In genomic region chr19:37507167-37507464, GRCh38 we compare ENCODE assay signal across 9 cellular contexts. TPM values are rescaled to one million over a fixed set of nuclear protein-coding genes. Genes with fewer than 3 reads are reported as not detected.
DNase-seq lines count a peak whose midpoint lies in the region; ATAC-seq and TF ChIP-seq lines count a peak whose summit lies in the region.
"Had no signal": no experiment of that assay in that cellular context is flagged by ENCODE, and none has a peak within 500 bp of the region (broad histone marks: within the 10 kb centered on the region; RNA-seq: fewer than 3 reads in every experiment).

No MANE protein-coding gene starts in this region.

- H3K4me1 ChIP-seq in cardiac muscle cell (ENCODE audit: low read depth), result peaks cover 6% of the 10 kb centered on the region
- peaks cover 0 to 16% of the 10 kb centered on the region in 2 donors for H3K4me1 ChIP-seq in duodenal mucosa (ENCODE audit: control insufficient read depth in 1 of 2, insufficient read depth in 2 of 2, low read length in 2 of 2)
- H3K4me1 ChIP-seq in mucosa of rectum (ENCODE audit: control insufficient read depth in 2 of 2, insufficient read depth in 2 of 2, low read length in 2 of 2), result peaks cover 9 to 12% of the 10 kb centered on the region in 2 donors
- no peaks in the 10 kb centered on the region for H3K4me1 ChIP-seq in urinary bladder (ENCODE audit: insufficient read depth)

- no peaks in the 10 kb centered on the region for H3K27me3 ChIP-seq in cardiac muscle cell
- H3K27me3 ChIP-seq in duodenal mucosa (ENCODE audit: control insufficient read depth in 1 of 2, insufficient read depth in 2 of 2, low read length in 2 of 2), result no peaks in the 10 kb centered on the region
- no peaks in the 10 kb centered on the region for H3K27me3 ChIP-seq in mucosa of rectum (ENCODE audit: control insufficient read depth in 2 of 2, insufficient read depth in 2 of 2, low read length in 2 of 2)

- DNase-seq in cardiac muscle cell (ENCODE audit: low read depth in 1 of 2, low spot score in 1 of 2) (no peak), cardiac septum (ENCODE audit: low spot score) (no peak), COR-L47 (lab: John Stamatoyannopoulos, UW) (no peak), NCI-H2081 treated with DMSO at 0.1 percent for 48 hours (lab: John Stamatoyannopoulos, UW) (no peak)
- DNase-seq: ACHN had no signal

- intact Hi-C loops in cardiac septum (cut with DNase I), result no loop called here

- H3K27ac ChIP-seq in cardiac muscle cell (peak overlapping the region; percentile 96), duodenal mucosa (ENCODE audit: low read depth, low read length) (no peak overlapping the region), mucosa of rectum (ENCODE audit: low read depth in 2 of 2, low read length in 2 of 2) (peak overlapping the region; percentile 95 to 97), urinary bladder (ENCODE audit: low read depth) (no peak overlapping the region)

- peak overlapping the region; percentile 79 for H3K4me3 ChIP-seq in cardiac muscle cell
- H3K4me3 ChIP-seq in duodenal mucosa (ENCODE audit: low read depth in 1 of 2, low read length in 2 of 2), result peak overlapping the region; percentile 92 to 95
- peak overlapping the region; percentile 91 to 99 for H3K4me3 ChIP-seq in mucosa of rectum (ENCODE audit: low read length in 2 of 2)
- H3K4me3 ChIP-seq in urinary bladder (ENCODE audit: low read depth, low read length), result peak overlapping the region; percentile 47

- H3K9ac ChIP-seq in duodenal mucosa (ENCODE audit: low read depth in 1 of 2, low read length in 2 of 2) (peak overlapping the region; percentile 73 to 95), mucosa of rectum (ENCODE audit: low read depth in 1 of 2, low read length in 2 of 2) (peak overlapping the region; percentile 76 to 91)

- WGBS in urinary bladder, result 2% methylated on average over 9 of the region's 9 CpGs

- no peaks in the 10 kb centered on the region for H3K36me3 ChIP-seq in cardiac muscle cell
- H3K36me3 ChIP-seq in duodenal mucosa (ENCODE audit: control insufficient read depth in 1 of 2, insufficient read depth in 2 of 2, low read length in 2 of 2), result no peaks in the 10 kb centered on the region
- peaks cover 2 to 3% of the 10 kb centered on the region in 2 donors for H3K36me3 ChIP-seq in mucosa of rectum (ENCODE audit: control insufficient read depth in 2 of 2, insufficient read depth in 2 of 2, low read length in 2 of 2)
- peaks cover 5% of the 10 kb centered on the region for H3K36me3 ChIP-seq in urinary bladder (ENCODE audit: insufficient read depth)

- ATAC-seq in GM18511 (IDR thresholded peaks at IDR 0.05; ENCODE audit: unreplicated experiment), result no peak

- no peak for TF ChIP-seq CTCF in cardiac muscle cell (IDR thresholded peaks at IDR 0.05; ENCODE audit: low read depth, low read length)

- H3K9me3 ChIP-seq in cardiac muscle cell (ENCODE audit: low read depth) (no peaks in the 10 kb centered on the region), duodenal mucosa (ENCODE audit: control insufficient read depth in 1 of 2, low read length in 2 of 2) (peaks cover 21 to 25% of the 10 kb centered on the region in 2 donors), mucosa of rectum (ENCODE audit: control insufficient read depth in 2 of 2, low read length in 2 of 2) (peaks cover 2 to 3% of the 10 kb centered on the region in 2 donors)

RNA-seq across cellular contexts. Expression of gene ZNF793, which starts 0.4 kb away (rescaled TPM):
- 8.4 and 20.3 TPM in 2 replicates for total RNA-seq in cardiac muscle cell
- polyA plus RNA-seq in cardiac muscle cell, result 20.0 and 24.6 TPM in 2 replicates
- 8.3 TPM for total RNA-seq in cardiac septum
- total RNA-seq in urinary bladder, result 16.8 TPM
- 3.9 TPM for polyA plus RNA-seq in urinary bladder

RNA-seq across cellular contexts. Expression of gene ZNF570, which starts 38.0 kb away (rescaled TPM):
- total RNA-seq in cardiac muscle cell (4.6 and 9.0 TPM in 2 replicates), cardiac septum (6.6 TPM), urinary bladder (16.3 TPM)
- polyA plus RNA-seq in cardiac muscle cell (4.0 and 4.3 TPM in 2 replicates), urinary bladder (3.9 TPM)

RNA-seq across cellular contexts. Expression of gene ZNF569, which starts 39.9 kb away (rescaled TPM):
- 5.7 and 7.7 TPM in 2 replicates for total RNA-seq in cardiac muscle cell
- 3.7 and 7.9 TPM in 2 replicates for polyA plus RNA-seq in cardiac muscle cell
- total RNA-seq in cardiac septum, result 5.9 TPM
- 14.8 TPM for total RNA-seq in urinary bladder
- polyA plus RNA-seq in urinary bladder, result 4.3 TPM

Comparison
In these comparisons a context has a peak if more than half of its experiments do, and no peak if none do; other contexts are left out.
1. H3K27ac ChIP-seq: peak in cardiac muscle cell (single experiment) and mucosa of rectum (2 of 2); none in duodenal mucosa (single experiment) and urinary bladder (single experiment).
2. Peak in every context shown above with its lines, with median percentiles within 50 percentile points of each other: H3K4me3 ChIP-seq.